ENCODE assay signal across 10 cellular contexts in the genomic region with DNA sequence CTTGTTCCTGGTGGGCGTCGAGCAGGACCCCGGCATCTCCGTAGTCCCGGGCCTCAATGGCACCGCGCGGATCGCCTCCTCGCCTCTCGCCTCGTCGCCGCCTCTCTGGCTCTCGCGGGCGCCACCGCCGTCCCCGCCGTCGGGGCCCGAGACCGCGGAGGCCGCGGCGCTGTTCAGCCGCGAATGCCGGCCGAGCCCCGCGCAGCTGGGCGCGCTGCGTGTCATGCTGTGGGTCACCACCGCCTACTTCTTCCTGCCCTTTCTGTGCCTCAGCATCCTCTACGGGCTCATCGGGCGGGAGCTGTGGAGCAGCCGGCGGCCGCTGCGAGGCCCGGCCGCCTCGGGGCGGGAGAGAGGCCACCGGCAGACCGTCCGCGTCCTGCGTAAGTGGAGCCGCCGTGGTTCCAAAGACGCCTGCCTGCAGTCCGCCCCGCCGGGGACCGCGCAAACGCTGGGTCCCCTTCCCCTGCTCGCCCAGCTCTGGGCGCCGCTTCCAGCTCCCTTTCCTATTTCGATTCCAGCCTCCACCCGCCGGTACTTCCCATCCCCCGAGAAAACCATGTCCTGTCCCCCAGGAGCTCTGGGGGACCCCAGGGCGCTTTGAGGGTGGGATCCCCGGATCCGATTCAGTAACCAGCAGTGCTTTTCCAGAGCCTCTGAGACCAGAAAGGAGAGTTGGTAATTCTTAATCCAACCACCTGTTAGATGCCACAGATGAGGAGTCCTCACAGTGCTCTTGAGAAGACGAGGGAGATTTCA. TPM values are rescaled to one million over a fixed set of nuclear protein-coding genes. Genes with fewer than 3 reads are reported as not detected.
DNase-seq lines count a peak whose midpoint lies in the region; ATAC-seq and TF ChIP-seq lines count a peak whose summit lies in the region.
"Had no signal": no experiment of that assay in that cellular context is flagged by ENCODE, and none has a peak within 500 bp of the region (broad histone marks: within the 10 kb centered on the region; RNA-seq: fewer than 3 reads in every experiment).

No MANE protein-coding gene starts in this region.

- peaks cover 5 to 18% of the 10 kb centered on the region in 2 donors for H3K4me1 ChIP-seq in thoracic aorta (ENCODE audit: control insufficient read depth in 1 of 2, low read depth in 2 of 2)

- no peak overlapping the region for H3K27ac ChIP-seq in thoracic aorta
- H3K27ac ChIP-seq: C4-2B had no signal

- peaks cover 5% of the 10 kb centered on the region for H3K27me3 ChIP-seq in thoracic aorta (replicated peaks; ENCODE audit: insufficient read depth)

- H3K9me3 Mint-ChIP-seq in activated naive CD8-positive, alpha-beta T cell (ENCODE audit: low read depth): no peaks in the 10 kb centered on the region

- peak; percentile 9 for DNase-seq in activated T-cell treated with anti-CD3 and anti-CD28 coated beads for 48 hours (ENCODE audit: low read depth)
- DNase-seq in activated T-cell treated with anti-CD3 and anti-CD28 coated beads for 4 hours: no peak
- DNase-seq in left kidney (ENCODE audit: low read depth, low spot score): peak; percentile 59
- DNase-seq in thoracic aorta (ENCODE audit: low spot score): no peak
- DNase-seq in DMS79 treated with DMSO at 0.1 percent for 48 hours (lab: John Stamatoyannopoulos, UW): no peak
- DNase-seq in NCI-H748 treated with DMSO at 0.1 percent for 48 hours (lab: John Stamatoyannopoulos, UW): no peak
- DNase-seq: caudate nucleus had no signal

- H3K36me3 ChIP-seq in thoracic aorta: no peaks in the 10 kb centered on the region

- peak overlapping the region; percentile 74 for H3K4me3 Mint-ChIP-seq in activated naive CD8-positive, alpha-beta T cell

- no peaks in the 10 kb centered on the region for H3K9me3 ChIP-seq in thoracic aorta

- no peaks in the 10 kb centered on the region for H3K36me3 Mint-ChIP-seq in activated naive CD8-positive, alpha-beta T cell

- peak overlapping the region; percentile 66 for H3K4me3 ChIP-seq in thoracic aorta

- no peak for TF ChIP-seq CTCF in thoracic aorta (IDR thresholded peaks at IDR 0.05)

- H3K4me1 Mint-ChIP-seq in activated naive CD8-positive, alpha-beta T cell (ENCODE audit: low read depth): peaks cover 6% of the 10 kb centered on the region

- ATAC-seq in thoracic aorta (ENCODE audit: insufficient number of reproducible peaks, low FRiP score, low read depth): no peak
- no peak for ATAC-seq in HG03045 (IDR thresholded peaks at IDR 0.05; ENCODE audit: unreplicated experiment)

- H3K27me3 Mint-ChIP-seq in activated naive CD8-positive, alpha-beta T cell: peaks cover 43% of the 10 kb centered on the region

- H3K27ac Mint-ChIP-seq in activated naive CD8-positive, alpha-beta T cell: peak overlapping the region; percentile 55

RNA-seq across cellular contexts. Expression of a gene that starts 0.9 kb away (rescaled TPM):
- 1 to 10 TPM in 1 of 2 donors, under 1 TPM in 1; 0.41 to 2.0 TPM for total RNA-seq in thoracic aorta

RNA-seq across cellular contexts. Expression of a gene that starts 26.7 kb away (rescaled TPM):
- total RNA-seq in thoracic aorta: 10 to 100 TPM; 12.8 to 18.5 TPM

Comparison
In these comparisons a context has a peak if more than half of its experiments do, and no peak if none do; other contexts are left out.
1. DNase-seq: peak in activated T-cell treated with anti-CD3 and anti-CD28 coated beads for 48 hours (single experiment) and left kidney (single experiment); none in activated T-cell treated with anti-CD3 and anti-CD28 coated beads for 4 hours (single experiment), thoracic aorta (single experiment), DMS79 treated with DMSO at 0.1 percent for 48 hours (single experiment) and NCI-H748 treated with DMSO at 0.1 percent for 48 hours (single experiment).